8 cellular contexts compared by ENCODE assay signal in the genomic region with DNA sequence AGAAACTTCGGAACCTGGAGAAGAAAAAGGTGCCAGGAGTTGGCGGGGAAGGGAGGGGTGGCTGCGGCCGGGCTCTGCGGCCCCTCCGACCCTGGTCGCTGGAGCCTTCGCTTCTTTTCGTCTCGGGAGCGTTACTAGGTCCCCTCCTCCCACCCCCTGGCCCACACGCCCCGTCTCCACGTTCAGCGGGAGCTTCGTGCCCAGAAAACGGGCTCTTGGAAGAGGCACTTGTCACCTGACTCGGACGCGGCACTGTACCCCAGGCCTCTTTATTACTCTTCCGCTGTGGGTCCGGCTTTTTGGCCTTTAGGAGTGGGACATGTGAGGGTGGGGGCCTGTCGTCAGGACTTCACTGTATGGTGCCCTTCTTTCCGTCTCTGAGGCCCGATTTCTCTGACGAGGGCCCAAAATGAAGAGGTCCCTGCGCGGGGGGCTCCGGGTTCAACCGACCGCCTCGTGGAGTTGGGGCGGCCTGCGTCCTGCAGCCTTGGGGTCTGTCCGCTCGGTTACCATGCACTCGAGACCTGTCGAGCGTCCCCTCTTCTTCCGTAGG. TPM values are rescaled to one million over a fixed set of nuclear protein-coding genes. Genes with fewer than 3 reads are reported as not detected.
DNase-seq lines count a peak whose midpoint lies in the region; ATAC-seq, FAIRE-seq and TF ChIP-seq lines count a peak whose summit lies in the region.

No MANE protein-coding gene starts in this region.

- no peaks in the 10 kb centered on the region for H3K9me1 ChIP-seq in K562 (ENCODE audit: control insufficient read depth, insufficient read depth, low read length)

- ATAC-seq in activated CD4-positive, CD25-positive, alpha-beta regulatory T cell treated with anti-CD3 and anti-CD28 coated beads, Interleukin-2, amount 50 U/mL, for 24 hours, result no peak
- ATAC-seq in K562 (peak; percentile 2), left colon (peak; percentile 3)

- FAIRE-seq in K562 (lab: Jason Lieb, UNC) (no peak), GM12891 (lab: Jason Lieb, UNC) (no peak)

- CTCF ChIA-PET in K562 (lab: Yijun Ruan, JAX; ENCODE audit: low intra/inter-chr PET ratio), result no interaction called here

- peaks cover 15% of the 10 kb centered on the region; the same call in 1 of the 2 replicates for H4K20me1 ChIP-seq in K562 (replicated peaks; ENCODE audit: control insufficient read depth, insufficient read depth, low read length)

- peak; percentile 52 for DNase-seq in activated CD4-positive, CD25-positive, alpha-beta regulatory T cell treated with anti-CD3 and anti-CD28 coated beads, Interleukin-2, amount 50 U/mL, for 72 hours
- DNase-seq in RPMI8226 (peak; percentile 14), K562 (ENCODE audit: extremely low read depth in 1 of 4, low spot score in 3 of 4) (peak; percentile 26 to 55 (median 51)), left colon (peak; percentile 37 to 42), islet precursor cell (no peak), GM12891 (ENCODE audit: insufficient read length, low spot score) (no peak)
- DNase-seq in stimulated activated CD4-positive, alpha-beta T cell treated with anti-CD3 and anti-CD28 coated beads, Interleukin-4, amount 100 ng/mL, for 24 hours, result peak; percentile 40

- peak overlapping the region; percentile 97 for H3K4me3 ChIP-seq in K562

- H2AFZ ChIP-seq in K562 (ENCODE audit: low read depth, low read length), result peak overlapping the region; percentile 44; the same call in 1 of the 2 replicates

- POLR2A ChIA-PET in K562 (lab: Yijun Ruan, JAX), result interaction anchor here (0.6 to 4.6 kb wide), 9 partner anchors 7 to 54 kb away, joined by 3 to 30 read pairs (median 4); partner anchors contain the start of gene NAT10

- no peaks in the 10 kb centered on the region for H3K9me3 ChIP-seq in K562 (replicated peaks; ENCODE audit: control insufficient read depth, insufficient read depth, low read depth, low read length)

- TF ChIP-seq POLR2A in K562 (conservative IDR thresholded peaks at IDR 0.05) (no peak), GM12891 (IDR thresholded peaks at IDR 0.05; ENCODE audit: low read depth, low read length) (no peak)

- no peaks in the 10 kb centered on the region for H3K27me3 ChIP-seq in K562 (ENCODE audit: control insufficient read depth in 2 of 2, insufficient read depth in 2 of 2, low read length in 2 of 2)

- no peak for TF ChIP-seq EP300 in K562 (IDR thresholded peaks at IDR 0.05; ENCODE audit: low read length)

- peak overlapping the region; percentile 95 for H3K27ac ChIP-seq in K562 (ENCODE audit: extremely low read depth, low read depth, low read length)

- no TSS peak for BruUV-seq in K562 (replicated peaks; lab: Mats Ljungman, UMichigan)

- intact Hi-C loops in K562 (cut with micrococcal nuclease) (loop anchor here (2.0 kb wide), 2 partner anchors 16 to 52 kb away; partner anchors contain the start of gene NAT10), left colon (cut with DNase I, micrococcal nuclease) (loop anchor here in 1 of 2 donors (5.0 kb wide), 1 partner anchor 55 kb away; the partner anchor contains the start of gene NAT10)

- TF ChIP-seq CTCF in K562 (IDR thresholded peaks at IDR 0.05 in 2 of 3, conservative IDR thresholded peaks at IDR 0.05 in 1 of 3; ENCODE audit: insufficient read depth in 2 of 3, low read depth in 1 of 3, low read length in 3 of 3), result no peak

- no peak for TF ChIP-seq RAD21 in K562 (CRISPR knock-in tag; conservative IDR thresholded peaks at IDR 0.05 in 1 of 2, IDR thresholded peaks at IDR 0.05 in 1 of 2)

- peaks cover 43% of the 10 kb centered on the region for H3K36me3 ChIP-seq in K562 (ENCODE audit: control insufficient read depth, insufficient read depth, low read length)

- peaks cover 13 to 35% of the 10 kb centered on the region in 2 experiments for H3K4me1 ChIP-seq in K562 (replicated peaks in 1 of 2; ENCODE audit: control insufficient read depth in 2 of 2, insufficient read depth in 2 of 2, low read length in 2 of 2)

- under 1% methylated on average over 28 of the region's 40 CpGs for WGBS in K562 (ENCODE audit: insufficient coverage, low coverage, missing lambda C conversion rate)

- H3K4me2 ChIP-seq in K562 (ENCODE audit: insufficient read depth, low read length), result peak overlapping the region; percentile 82

- peaks cover 66% of the 10 kb centered on the region for H3K79me2 ChIP-seq in K562 (ENCODE audit: control insufficient read depth, insufficient read depth, low read length)

- in situ Hi-C loops in K562 (cut with MboI), result no loop called here

- H3K9ac ChIP-seq in K562 (ENCODE audit: insufficient read depth in 1 of 2, low read depth in 2 of 2, low read length in 2 of 2), result peak overlapping the region; percentile 93 to 99

TF ChIP-seq in K562, 482 proteins besides CTCF, POLR2A, EP300 and RAD21 (continues in another document):
- peak; percentile 4 for TF ChIP-seq POLR2B (IDR thresholded peaks at IDR 0.05; ENCODE audit: low read depth, partially characterized antibody)
- peak in 1 of 2 experiments; percentile 10; a peak in 1 of 4 replicates for TF ChIP-seq MLLT1 (IDR thresholded peaks at IDR 0.05)

TF ChIP-seq in GM12891, 5 proteins besides CTCF, POLR2A, EP300 and RAD21:
- TF ChIP-seq PAX5 (IDR thresholded peaks at IDR 0.05; ENCODE audit: insufficient read depth, low read length, severe bottlenecking), result no peak
- no peak for TF ChIP-seq TAF1 (IDR thresholded peaks at IDR 0.05; ENCODE audit: low read depth, low read length)
- TF ChIP-seq SPI1 (IDR thresholded peaks at IDR 0.05; ENCODE audit: low read depth, low read length), result no peak
- TF ChIP-seq POLR2AphosphoS5 (IDR thresholded peaks at IDR 0.05; ENCODE audit: low read depth, low read length), result no peak
- TF ChIP-seq POU2F2 (IDR thresholded peaks at IDR 0.05; ENCODE audit: low read depth, low read length), result no peak

RNA-seq across cellular contexts. Expression of gene CAPRIN1, which starts 1.2 kb away (rescaled TPM):
- 130 and 461 TPM in 2 replicates for total RNA-seq in K562 (2011; cell fraction: chromatin; rRNA removed; ENCODE audit: low replicate concordance)
- 84.2 and 92.2 TPM in 2 replicates for total RNA-seq in K562 (2011; cell fraction: nucleolus; rRNA removed)
- total RNA-seq in K562 (2011; cell fraction: nucleoplasm; rRNA removed), result 188 and 293 TPM in 2 replicates
- total RNA-seq in K562 (2014; rRNA removed), result 216 and 244 TPM in 2 replicates
- 226 and 247 TPM in 2 replicates for total RNA-seq in K562 (2014; rRNA removed; fragmentation: Illumina TruSeq; extraction: Trizol)
- 237 and 246 TPM in 2 replicates for total RNA-seq in K562 (2015; rRNA removed; fragmentation: Illumina TruSeq; extraction: Trizol)
- 252 and 263 TPM in 2 replicates for total RNA-seq in K562 (2021)
- 255 and 269 TPM in 2 replicates for polyA plus RNA-seq in K562 (2011; rRNA removed)
- polyA plus RNA-seq in K562 (2011; cell fraction: cytosol; rRNA removed), result 244 and 252 TPM in 2 replicates
- 170 and 222 TPM in 2 replicates for polyA plus RNA-seq in K562 (2011; cell fraction: nucleus; rRNA removed)
- 154 and 186 TPM in 2 replicates for polyA plus RNA-seq in K562 (2012)
- polyA plus RNA-seq in K562 (2014; fragmentation: Illumina TruSeq; extraction: Trizol), result 235 and 271 TPM in 2 replicates
- polyA plus RNA-seq in K562 (2014; fragmentation: Nextera tagmentation; extraction: Ambion mirVana), result 10 to 100 TPM; 49.6 to 51.8 TPM
- polyA plus RNA-seq in K562 (2014; rRNA removed), result 181 and 188 TPM in 2 replicates
- 519 and 530 TPM in 2 replicates for polyA minus RNA-seq in K562 (2011; rRNA and poly(A)+ RNA removed)
- 168 and 225 TPM in 2 replicates for polyA minus RNA-seq in K562 (2011; cell fraction: cytosol; rRNA and poly(A)+ RNA removed)
- polyA minus RNA-seq in K562 (2011; cell fraction: nucleus; rRNA and poly(A)+ RNA removed), result 89.8 and 158 TPM in 2 replicates
- total RNA-seq in left colon, result 100 to 1,000 TPM; 150 to 166 TPM
- 110 TPM for polyA plus RNA-seq in GM12891 (2012; ENCODE audit: low read depth, missing spikeins)

RNA-seq across cellular contexts. Expression of gene NAT10, which starts 52.7 kb away (rescaled TPM):
- total RNA-seq in K562 (2011; cell fraction: chromatin; rRNA removed; ENCODE audit: low replicate concordance), result 165 and 174 TPM in 2 replicates
- total RNA-seq in K562 (2011; cell fraction: nucleolus; rRNA removed), result 86.5 and 93.6 TPM in 2 replicates
- 106 and 112 TPM in 2 replicates for total RNA-seq in K562 (2011; cell fraction: nucleoplasm; rRNA removed)
- total RNA-seq in K562 (2014; rRNA removed) (59.5 and 68.0 TPM in 2 replicates), K562 (2014; rRNA removed; fragmentation: Illumina TruSeq; extraction: Trizol) (69.0 and 71.1 TPM in 2 replicates), K562 (2015; rRNA removed; fragmentation: Illumina TruSeq; extraction: Trizol) (91.3 and 92.9 TPM in 2 replicates), K562 (2021) (125 and 127 TPM in 2 replicates), left colon (10 to 100 TPM; 22.5 to 30.6 TPM)
- polyA plus RNA-seq in K562 (2011; rRNA removed) (86.3 and 96.5 TPM in 2 replicates), K562 (2014; fragmentation: Illumina TruSeq; extraction: Trizol) (91.3 and 98.2 TPM in 2 replicates), K562 (2014; fragmentation: Nextera tagmentation; extraction: Ambion mirVana) (100 to 1,000 TPM in 1 of 2 experiments, 10 to 100 TPM in 1; 55.4 to 122 TPM), K562 (2014; rRNA removed) (62.4 and 73.4 TPM in 2 replicates)
- polyA plus RNA-seq in K562 (2011; cell fraction: cytosol; rRNA removed), result 79.8 and 93.3 TPM in 2 replicates
- 120 and 143 TPM in 2 replicates for polyA plus RNA-seq in K562 (2011; cell fraction: nucleus; rRNA removed)
- polyA plus RNA-seq in K562 (2012), result 54.7 and 77.0 TPM in 2 replicates
- polyA minus RNA-seq in K562 (2011; rRNA and poly(A)+ RNA removed), result 131 and 145 TPM in 2 replicates
- polyA minus RNA-seq in K562 (2011; cell fraction: cytosol; rRNA and poly(A)+ RNA removed), result 100 and 108 TPM in 2 replicates
- polyA minus RNA-seq in K562 (2011; cell fraction: nucleus; rRNA and poly(A)+ RNA removed), result 60.0 and 82.5 TPM in 2 replicates
- polyA plus RNA-seq in GM12891 (2012; ENCODE audit: low read depth, missing spikeins), result 54.5 TPM

Comparison
In these comparisons a context has a peak if more than half of its experiments do, and no peak if none do; other contexts are left out.
1. DNase-seq: peak in activated CD4-positive, CD25-positive, alpha-beta regulatory T cell treated with anti-CD3 and anti-CD28 coated beads, Interleukin-2, amount 50 U/mL, for 72 hours (single experiment), RPMI8226 (single experiment), K562 (4 of 4), left colon (2 of 2) and stimulated activated CD4-positive, alpha-beta T cell treated with anti-CD3 and anti-CD28 coated beads, Interleukin-4, amount 100 ng/mL, for 24 hours (single experiment); none in islet precursor cell (single experiment) and GM12891 (single experiment).
2. ATAC-seq: peak in K562 (single experiment) and left colon (single experiment); none in activated CD4-positive, CD25-positive, alpha-beta regulatory T cell treated with anti-CD3 and anti-CD28 coated beads, Interleukin-2, amount 50 U/mL, for 24 hours (0 of 2).